26 cellular contexts compared by ENCODE assay signal in the genomic region with DNA sequence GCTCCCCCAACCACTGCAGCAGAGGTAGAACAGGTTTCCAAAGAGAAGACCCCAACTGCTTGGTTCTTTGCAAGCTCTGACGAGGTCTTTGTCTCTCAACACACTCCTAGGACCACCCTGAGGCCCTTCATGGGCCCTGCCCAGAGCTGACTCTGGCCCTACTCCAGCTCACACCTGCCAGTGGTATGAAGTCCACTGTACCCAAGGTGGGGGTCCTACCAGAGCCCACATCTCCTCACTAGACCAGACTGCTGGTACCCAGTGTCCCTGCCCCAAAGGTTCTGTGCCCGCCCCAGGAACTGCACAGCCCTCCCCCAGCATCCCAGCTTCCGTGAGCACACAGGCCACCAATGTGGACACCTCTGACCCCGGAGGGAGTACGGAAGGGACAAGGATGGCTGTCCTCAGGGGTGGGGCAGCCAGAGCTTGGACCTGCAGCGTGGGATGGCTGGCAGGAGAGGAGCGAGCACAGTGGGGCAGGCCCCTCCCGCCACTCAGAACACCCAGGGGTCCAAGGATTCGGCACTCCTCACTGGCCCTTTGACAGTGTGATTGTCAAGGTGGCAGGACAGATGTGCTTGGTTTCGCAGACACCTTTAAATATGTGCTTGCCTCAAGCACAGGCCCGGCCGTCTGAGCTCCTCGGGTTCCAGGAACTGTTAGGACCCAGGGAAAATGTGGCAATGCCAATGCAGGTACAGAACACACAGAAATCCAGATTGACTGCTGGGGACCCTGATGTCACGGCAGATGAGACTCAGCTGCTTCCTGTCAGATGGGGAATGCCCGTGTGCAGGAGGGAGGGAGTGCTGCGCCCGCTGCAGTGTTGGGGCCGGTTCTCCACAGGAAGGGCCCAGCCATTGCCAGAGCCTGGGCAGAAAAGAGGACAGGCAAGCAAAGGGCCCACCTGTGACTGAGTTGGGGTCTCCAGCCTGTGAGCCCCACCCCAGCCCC. TPM values are rescaled to one million over a fixed set of nuclear protein-coding genes. Genes with fewer than 3 reads are reported as not detected.
DNase-seq lines count a peak whose midpoint lies in the region; ATAC-seq and TF ChIP-seq lines count a peak whose summit lies in the region.
"Had no signal": no experiment of that assay in that cellular context is flagged by ENCODE, and none has a peak within 500 bp of the region (broad histone marks: within the 10 kb centered on the region; RNA-seq: fewer than 3 reads in every experiment).

No MANE protein-coding gene starts in this region.

- ATAC-seq in SK-N-SH treated with all-trans-retinoic acid at 6 μM for 48 hours (no peak), GM18870 (IDR thresholded peaks at IDR 0.05; ENCODE audit: unreplicated experiment) (no peak)
- ATAC-seq: activated naive CD8-positive, alpha-beta T cell treated with anti-CD3 and anti-CD28 coated beads, Interleukin-2, amount 50 U/mL, for 24 hours had no signal

- H3K4me1 ChIP-seq in SK-N-SH (ENCODE audit: control insufficient read depth in 1 of 2, insufficient read depth in 2 of 2, low read depth in 1 of 2, low read length in 1 of 2), result no peaks in the 10 kb centered on the region; a peak in 1 of 4 replicates
- no peaks in the 10 kb centered on the region for H3K4me1 ChIP-seq in prostate gland (replicated peaks)
- H3K4me1 ChIP-seq: heart left ventricle, pancreas, right lobe of liver, tibial artery had no signal

- H3K79me2 ChIP-seq in SK-N-SH (ENCODE audit: insufficient read depth), result no peaks in the 10 kb centered on the region

- intact Hi-C loops in prostate gland (cut with DNase I), result no loop called here

- in situ Hi-C loops in GM13976 (cut with MboI; ENCODE audit: low sequenced_read_pairs, unreplicated experiment), result no loop called here

- H3K27ac Mint-ChIP-seq in glutamatergic neuron (ENCODE audit: unreplicated experiment), result no peak overlapping the region
- no peak overlapping the region for H3K27ac Mint-ChIP-seq in nephron progenitor cell
- H3K27ac Mint-ChIP-seq: activated naive CD8-positive, alpha-beta T cell treated with anti-CD3 and anti-CD28 coated beads, Interleukin-2, amount 50 U/mL, for 24 hours; stimulated activated naive CD8-positive, alpha-beta T cell treated with anti-CD3 and anti-CD28 coated beads, Interleukin-15, Interleukin-2, amounts not matched to agents 100 ng/mL and 50 ng/mL, for 24 hours had no signal

- H3F3A ChIP-seq in SK-N-SH (replicated peaks; ENCODE audit: insufficient read depth), result no peaks in the 10 kb centered on the region

- peaks cover 2% of the 10 kb centered on the region for H3K9me3 Mint-ChIP-seq in glutamatergic neuron (ENCODE audit: unreplicated experiment)
- peaks cover 7% of the 10 kb centered on the region for H3K9me3 Mint-ChIP-seq in nephron progenitor cell
- H3K9me3 Mint-ChIP-seq: activated naive CD8-positive, alpha-beta T cell treated with anti-CD3 and anti-CD28 coated beads, Interleukin-2, amount 50 U/mL, for 24 hours; stimulated activated naive CD8-positive, alpha-beta T cell treated with anti-CD3 and anti-CD28 coated beads, Interleukin-15, Interleukin-2, amounts not matched to agents 100 ng/mL and 50 ng/mL, for 24 hours had no signal

- H3K4me2 ChIP-seq in SK-N-SH, result no peak overlapping the region

- H3K4me3 Mint-ChIP-seq in glutamatergic neuron (ENCODE audit: unreplicated experiment), result no peak overlapping the region
- H3K4me3 Mint-ChIP-seq in nephron progenitor cell, result no peak overlapping the region
- H3K4me3 Mint-ChIP-seq: activated naive CD8-positive, alpha-beta T cell treated with anti-CD3 and anti-CD28 coated beads, Interleukin-2, amount 50 U/mL, for 24 hours; CD4-positive, alpha-beta memory T cell; stimulated activated naive CD8-positive, alpha-beta T cell treated with anti-CD3 and anti-CD28 coated beads, Interleukin-15, Interleukin-2, amounts not matched to agents 100 ng/mL and 50 ng/mL, for 24 hours had no signal

- H3K9ac ChIP-seq in SK-N-SH, result no peak overlapping the region

- H3K27me3 ChIP-seq in SK-N-SH (ENCODE audit: insufficient read depth), result no peaks in the 10 kb centered on the region
- no peaks in the 10 kb centered on the region for H3K27me3 ChIP-seq in prostate gland (replicated peaks; ENCODE audit: insufficient read depth)
- H3K27me3 ChIP-seq: heart left ventricle, pancreas, right lobe of liver, tibial artery had no signal

- TF ChIP-seq POLR2A in prostate gland (IDR thresholded peaks at IDR 0.05), result no peak

- DNase-seq in SK-N-SH (peak; percentile 39), GM13976 (ENCODE audit: low spot score) (peak; percentile 47), glutamatergic neuron (peak; percentile 19), prostate gland (ENCODE audit: low spot score) (peak; percentile 3), NCI-H748 treated with DMSO at 0.1 percent for 48 hours (lab: John Stamatoyannopoulos, UW) (no peak), nephron progenitor cell (no peak)
- DNase-seq: activated CD4-positive, alpha-beta T cell treated with anti-CD3 and anti-CD28 coated beads for 48 hours; activated naive CD8-positive, alpha-beta T cell treated with anti-CD3 and anti-CD28 coated beads, Interleukin-2, amount 50 U/mL, for 24 hours; cerebellar nuclear complex; DMS153; HCEC 1CT; mesendoderm; NCI-H1694; NCI-H2171; NCI-H524; stimulated activated CD4-positive, alpha-beta T cell treated with anti-CD3 and anti-CD28 coated beads, Interleukin-15, amount 100 ng/mL, for 24 hours; T-helper 2 cell had no signal

- WGBS in SK-N-SH (ENCODE audit: low lambda C conversion rate), result 71% methylated on average over 9 of the region's 18 CpGs
- WGBS in prostate gland, result 90% methylated on average over 18 of the region's 18 CpGs

- TF ChIP-seq EP300 in SK-N-SH (IDR thresholded peaks at IDR 0.05; ENCODE audit: borderline replicate concordance in 1 of 2, low read depth in 1 of 2, low read length in 1 of 2), result no peak

- CTCF ChIA-PET in SK-N-SH (lab: Yijun Ruan, JAX), result interaction anchor here (1.2 to 2.0 kb wide), 4 partner anchors 9 to 200 kb away, joined by 3 to 5 read pairs (median 4); no protein-coding TSS in a partner anchor

- no peaks in the 10 kb centered on the region for H3K36me3 ChIP-seq in SK-N-SH (replicated peaks in 1 of 2; ENCODE audit: control insufficient read depth in 1 of 2, insufficient read depth in 2 of 2, low read length in 1 of 2)
- no peaks in the 10 kb centered on the region for H3K36me3 ChIP-seq in prostate gland

- H3K27ac ChIP-seq in SK-N-SH (ENCODE audit: low read depth in 2 of 2, low read length in 1 of 2), result no peak overlapping the region
- no peak overlapping the region for H3K27ac ChIP-seq in prostate gland
- H3K27ac ChIP-seq: 22Rv1, heart left ventricle, pancreas, right lobe of liver, tibial artery had no signal

- POLR2A ChIA-PET in SK-N-SH (lab: Yijun Ruan, JAX), result no interaction called here

- no peak overlapping the region for H2AFZ ChIP-seq in SK-N-SH (ENCODE audit: low read depth)

- H3K9me2 ChIP-seq in SK-N-SH, result no peaks in the 10 kb centered on the region

- TF ChIP-seq CTCF in SK-N-SH (IDR thresholded peaks at IDR 0.05), result no peak
- no peak for TF ChIP-seq CTCF in GM13976 (IDR thresholded peaks at IDR 0.05; ENCODE audit: borderline replicate concordance, control extremely low read depth, extremely low read depth, insufficient read depth, missing control alignments)
- no peak for TF ChIP-seq CTCF in glutamatergic neuron (IDR thresholded peaks at IDR 0.05; ENCODE audit: partially characterized antibody, unreplicated experiment)
- TF ChIP-seq CTCF in prostate gland (IDR thresholded peaks at IDR 0.05), result no peak
- no peak for TF ChIP-seq CTCF in nephron progenitor cell (IDR thresholded peaks at IDR 0.05)

- no peaks in the 10 kb centered on the region for H3K9me3 ChIP-seq in SK-N-SH
- H3K9me3 ChIP-seq in prostate gland, result no peaks in the 10 kb centered on the region
- H3K9me3 ChIP-seq: pancreas, right lobe of liver, tibial artery had no signal

- no peak overlapping the region for H3K4me3 ChIP-seq in SK-N-SH (ENCODE audit: low read depth in 2 of 2, low read length in 1 of 2)
- no peak overlapping the region for H3K4me3 ChIP-seq in prostate gland
- H3K4me3 ChIP-seq: heart left ventricle, pancreas, right lobe of liver, tibial artery had no signal

- H4K20me1 ChIP-seq in SK-N-SH (ENCODE audit: insufficient read depth), result no peaks in the 10 kb centered on the region

- H3K36me3 Mint-ChIP-seq in glutamatergic neuron (ENCODE audit: unreplicated experiment) (peaks cover 4% of the 10 kb centered on the region), nephron progenitor cell (ENCODE audit: low read depth) (no peaks in the 10 kb centered on the region)

- H3K4me1 Mint-ChIP-seq in glutamatergic neuron (ENCODE audit: low read depth, unreplicated experiment) (no peaks in the 10 kb centered on the region), nephron progenitor cell (no peaks in the 10 kb centered on the region)
- H3K4me1 Mint-ChIP-seq: activated naive CD8-positive, alpha-beta T cell treated with anti-CD3 and anti-CD28 coated beads, Interleukin-2, amount 50 U/mL, for 24 hours had no signal

- H3K27me3 Mint-ChIP-seq in glutamatergic neuron (ENCODE audit: unreplicated experiment) (peaks cover 2% of the 10 kb centered on the region), nephron progenitor cell (ENCODE audit: low read depth, poor library complexity) (peaks cover 75% of the 10 kb centered on the region)
- H3K27me3 Mint-ChIP-seq: activated naive CD8-positive, alpha-beta T cell treated with anti-CD3 and anti-CD28 coated beads, Interleukin-2, amount 50 U/mL, for 24 hours; CD4-positive, alpha-beta memory T cell; stimulated activated naive CD8-positive, alpha-beta T cell treated with anti-CD3 and anti-CD28 coated beads, Interleukin-15, Interleukin-2, amounts not matched to agents 100 ng/mL and 50 ng/mL, for 24 hours had no signal

- TF ChIP-seq RAD21 in SK-N-SH (IDR thresholded peaks at IDR 0.05; ENCODE audit: low read length), result no peak

RNA-seq across cellular contexts. Expression of gene MTERF4, which starts 51.2 kb away (rescaled TPM):
- 31.0 and 43.3 TPM in 2 replicates for polyA plus RNA-seq in SK-N-SH (2012; rRNA removed)
- polyA plus RNA-seq in SK-N-SH (2012; cell fraction: cytosol; rRNA removed), result 26.0 and 28.3 TPM in 2 replicates
- polyA plus RNA-seq in SK-N-SH (2012; cell fraction: nucleus; rRNA removed), result 117 and 148 TPM in 2 replicates
- total RNA-seq in glutamatergic neuron (ENCODE audit: unreplicated experiment), result 63.5 TPM
- total RNA-seq in prostate gland, result 10 to 100 TPM; 91.3 to 98.5 TPM

RNA-seq across cellular contexts. Expression of gene SNED1, which starts 52.5 kb away (rescaled TPM):
- polyA plus RNA-seq in SK-N-SH (2012; rRNA removed), result 0.03 TPM in 2 replicates
- 0.05 and 0.09 TPM in 2 replicates for polyA plus RNA-seq in SK-N-SH (2012; cell fraction: cytosol; rRNA removed)
- polyA plus RNA-seq in SK-N-SH (2012; cell fraction: nucleus; rRNA removed), result 0.12 and 0.26 TPM in 2 replicates
- total RNA-seq in glutamatergic neuron (ENCODE audit: unreplicated experiment) (2.8 TPM), prostate gland (100 to 1,000 TPM in 1 of 2 donors, 10 to 100 TPM in 1; 32.0 to 115 TPM)

Comparison
In these comparisons a context has a peak if more than half of its experiments do, and no peak if none do; other contexts are left out.
1. DNase-seq: peak in SK-N-SH (single experiment), GM13976 (single experiment), glutamatergic neuron (single experiment) and prostate gland (single experiment); none in NCI-H748 treated with DMSO at 0.1 percent for 48 hours (single experiment) and nephron progenitor cell (single experiment).